13 cellular contexts compared by ENCODE assay signal in genomic region chr3:183281126-183281797, GRCh38.
"Had no signal": no experiment of that assay in that cellular context is flagged by ENCODE, and none has a peak within 500 bp of the region (broad histone marks: within the 10 kb centered on the region; RNA-seq: fewer than 3 reads in every experiment).

No MANE protein-coding gene starts in this region.

- DNase-seq: activated CD4-positive, CD25-positive, alpha-beta regulatory T cell treated with anti-CD3 and anti-CD28 coated beads, Interleukin-2, amount 50 U/mL, for 72 hours; activated effector memory CD4-positive, alpha-beta T cell treated with anti-CD3 and anti-CD28 coated beads, Interleukin-2, amount 50 U/mL, for 16 hours; activated naive CD4-positive, alpha-beta T cell treated with anti-CD3 and anti-CD28 coated beads, Interleukin-2, amount 50 U/mL, for 16 hours; activated T-cell treated with anti-CD3 and anti-CD28 coated beads, Interleukin-2, amount 50 U/mL, for 72 hours; foreskin keratinocyte; hypothalamus; kidney; left ventricle myocardium inferior; mammary epithelial cell; right cardiac atrium; stimulated activated CD4-positive, alpha-beta T cell treated with anti-CD3 and anti-CD28 coated beads, Interleukin-2, amount 100 ng/mL, for 24 hours; stimulated activated naive CD8-positive, alpha-beta T cell treated with anti-CD3 and anti-CD28 coated beads, Interleukin-15, Interleukin-2, amounts not matched to agents 100 U/mL and 50 U/mL, for 24 hours; T1000 had no signal

- H3K9me3 Mint-ChIP-seq: activated T-cell treated with anti-CD3 and anti-CD28 coated beads, Interleukin-2, amount 50 U/mL, for 72 hours had no signal

- ATAC-seq: activated T-cell treated with anti-CD3 and anti-CD28 coated beads, Interleukin-2, amount 50 U/mL, for 72 hours; foreskin keratinocyte; right cardiac atrium; stimulated activated naive CD8-positive, alpha-beta T cell treated with anti-CD3 and anti-CD28 coated beads, Interleukin-15, Interleukin-2, amounts not matched to agents 100 U/mL and 50 U/mL, for 24 hours had no signal

- H3K27ac Mint-ChIP-seq: activated T-cell treated with anti-CD3 and anti-CD28 coated beads, Interleukin-2, amount 50 U/mL, for 72 hours had no signal

- H3K4me3 Mint-ChIP-seq: activated T-cell treated with anti-CD3 and anti-CD28 coated beads, Interleukin-2, amount 50 U/mL, for 72 hours had no signal
